21 cellular contexts compared by ENCODE assay signal in the genomic region with DNA sequence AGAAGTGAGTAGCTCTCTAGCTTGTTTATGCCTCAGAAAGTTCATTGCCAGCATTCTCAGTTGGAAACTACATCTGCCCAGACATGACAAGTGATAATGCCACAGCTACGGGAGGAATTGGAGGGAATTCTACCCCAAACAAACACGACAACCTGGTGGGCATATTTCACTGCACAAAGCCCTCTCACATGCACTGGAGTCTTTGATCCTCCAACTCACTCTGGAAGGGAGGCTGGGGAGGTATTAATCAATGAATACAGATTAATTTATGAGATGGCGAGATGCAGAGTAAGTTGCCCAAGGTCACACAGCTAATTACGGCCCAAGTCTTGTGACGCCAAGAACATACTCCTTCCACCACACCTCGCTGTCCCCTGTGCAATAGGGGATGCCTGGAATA.
A peak's percentile ranks its signal among the peaks of the same experiment; 100 is the strongest.
DNase-seq lines count a peak whose midpoint lies in the region; ATAC-seq and TF ChIP-seq lines count a peak whose summit lies in the region.
"Had no signal": no experiment of that assay in that cellular context is flagged by ENCODE, and none has a peak within 500 bp of the region (broad histone marks: within the 10 kb centered on the region; RNA-seq: fewer than 3 reads in every experiment).

No MANE protein-coding gene starts in this region.

- H3K36me3 Mint-ChIP-seq in glutamatergic neuron (ENCODE audit: unreplicated experiment) = no peaks in the 10 kb centered on the region
- no peaks in the 10 kb centered on the region for H3K36me3 Mint-ChIP-seq in nephron progenitor cell (ENCODE audit: low read depth)
- no peaks in the 10 kb centered on the region for H3K36me3 Mint-ChIP-seq in type B pancreatic cell
- H3K36me3 Mint-ChIP-seq: CD14-positive monocyte; CD4-positive, alpha-beta memory T cell; CD4-positive, CD25-positive, alpha-beta regulatory T cell; CD8-positive, alpha-beta memory T cell had no signal

- TF ChIP-seq CTCF in glutamatergic neuron (IDR thresholded peaks at IDR 0.05; ENCODE audit: partially characterized antibody, unreplicated experiment) (no peak), nephron progenitor cell (IDR thresholded peaks at IDR 0.05) (no peak), type B pancreatic cell (conservative IDR thresholded peaks at IDR 0.05) (no peak)

- no peak for ATAC-seq in HG03196 (IDR thresholded peaks at IDR 0.05; ENCODE audit: unreplicated experiment)
- ATAC-seq: GM12878 had no signal

- H3K4me3 Mint-ChIP-seq in glutamatergic neuron (ENCODE audit: unreplicated experiment) (no peak overlapping the region), nephron progenitor cell (no peak overlapping the region), type B pancreatic cell (peak overlapping the region; percentile 27)
- H3K4me3 Mint-ChIP-seq: CD14-positive monocyte; CD4-positive, alpha-beta memory T cell; CD4-positive, CD25-positive, alpha-beta regulatory T cell; CD8-positive, alpha-beta memory T cell had no signal

- H3K4me1 Mint-ChIP-seq in glutamatergic neuron (ENCODE audit: low read depth, unreplicated experiment) = peaks cover 1% of the 10 kb centered on the region
- peaks cover 76% of the 10 kb centered on the region for H3K4me1 Mint-ChIP-seq in nephron progenitor cell
- H3K4me1 Mint-ChIP-seq in type B pancreatic cell (ENCODE audit: unreplicated experiment) = peaks cover 29% of the 10 kb centered on the region
- H3K4me1 Mint-ChIP-seq: CD14-positive monocyte; CD4-positive, alpha-beta memory T cell; CD4-positive, CD25-positive, alpha-beta regulatory T cell; CD8-positive, alpha-beta memory T cell had no signal

- DNase-seq in glutamatergic neuron (no peak), nephron progenitor cell (no peak), type B pancreatic cell (ENCODE audit: extremely low spot score, unreplicated experiment) (no peak), 8988T (no peak)
- DNase-seq: ACHN; BE2C; C1 segment of cervical spinal cord; CD4-positive, alpha-beta memory T cell; CD4-positive, CD25-positive, alpha-beta regulatory T cell; CD8-positive, alpha-beta memory T cell; COR-L47; DMS 273 treated with DMSO at 0.1 percent for 48 hours; DMS153; DMS53; DMS79; DND-41; EL; GDM1 had no signal

- peaks cover 4% of the 10 kb centered on the region for H3K27me3 Mint-ChIP-seq in glutamatergic neuron (ENCODE audit: unreplicated experiment)
- H3K27me3 Mint-ChIP-seq in nephron progenitor cell (ENCODE audit: low read depth, poor library complexity) = peaks cover 28% of the 10 kb centered on the region
- H3K27me3 Mint-ChIP-seq in type B pancreatic cell = peaks cover 14% of the 10 kb centered on the region

- H3K27ac Mint-ChIP-seq in glutamatergic neuron (ENCODE audit: unreplicated experiment) (peak overlapping the region; percentile 9), nephron progenitor cell (peak overlapping the region; percentile 70), type B pancreatic cell (no peak overlapping the region)
- H3K27ac Mint-ChIP-seq: CD14-positive monocyte; CD4-positive, alpha-beta memory T cell; CD4-positive, CD25-positive, alpha-beta regulatory T cell; CD8-positive, alpha-beta memory T cell had no signal

- H3K9me3 Mint-ChIP-seq in glutamatergic neuron (ENCODE audit: unreplicated experiment) (peaks cover 2% of the 10 kb centered on the region), nephron progenitor cell (no peaks in the 10 kb centered on the region), type B pancreatic cell (no peaks in the 10 kb centered on the region)
- H3K9me3 Mint-ChIP-seq: CD4-positive, alpha-beta memory T cell had no signal
